3 cellular contexts compared by ENCODE assay signal in genomic region chr12:123924539-123924938, GRCh38.
"Had no signal": no experiment of that assay in that cellular context is flagged by ENCODE, and none has a peak within 500 bp of the region (broad histone marks: within the 10 kb centered on the region; RNA-seq: fewer than 3 reads in every experiment).

No MANE protein-coding gene starts in this region.

- H3K4me3 ChIP-seq: GM12878 had no signal

- DNase-seq: GDM1, GF-D8 had no signal

- ATAC-seq: GM12878 had no signal
